In genomic region chr14:104665663-104666522, GRCh38 we compare ENCODE assay signal across 8 cellular contexts. TPM values are rescaled to one million over a fixed set of nuclear protein-coding genes. Genes with fewer than 3 reads are reported as not detected.
A peak's percentile ranks its signal among the peaks of the same experiment; 100 is the strongest.
DNase-seq lines count a peak whose midpoint lies in the region; ATAC-seq and TF ChIP-seq lines count a peak whose summit lies in the region.

No MANE protein-coding gene starts in this region.

- intact Hi-C loops in right lobe of liver (cut with DNase I) = no loop called here
- intact Hi-C loops in testis (cut with DNase I; ENCODE audit: low total_unique reads) = no loop called here

- H3K9me3 ChIP-seq in right lobe of liver (no peaks in the 10 kb centered on the region), testis (no peaks in the 10 kb centered on the region)

- H3K27ac ChIP-seq in right lobe of liver = no peak overlapping the region
- H3K27ac ChIP-seq in testis = peak overlapping the region; percentile 41 to 66

- ATAC-seq in right lobe of liver = peak; percentile 76 to 92 (median 86)
- ATAC-seq in HG03159 (IDR thresholded peaks at IDR 0.05; ENCODE audit: unreplicated experiment) = no peak
- no peak for ATAC-seq in HG03520 (IDR thresholded peaks at IDR 0.05; ENCODE audit: unreplicated experiment)

- in situ Hi-C loops in T47D (cut with HindIII; ENCODE audit: low pct_unique_long_range_greater_than_20kb, low sequenced_read_pairs) = no loop called here

- no peak overlapping the region for H3K4me3 ChIP-seq in right lobe of liver
- no peak overlapping the region for H3K4me3 ChIP-seq in testis

- TF ChIP-seq CTCF in GM12873 (IDR thresholded peaks at IDR 0.05; ENCODE audit: insufficient read depth, low read depth, low read length, missing control alignments) = peak; percentile 38
- TF ChIP-seq CTCF in right lobe of liver (IDR thresholded peaks at IDR 0.05) = peak; percentile 23 to 42 (median 36)
- peak; percentile 13 to 26 (median 25) for TF ChIP-seq CTCF in testis (IDR thresholded peaks at IDR 0.05)

- H3K36me3 ChIP-seq in right lobe of liver (no peaks in the 10 kb centered on the region), testis (ENCODE audit: low read depth, missing control alignments) (no peaks in the 10 kb centered on the region)

- H3K4me1 ChIP-seq in right lobe of liver = no peaks in the 10 kb centered on the region
- H3K4me1 ChIP-seq in testis = peaks cover 4% of the 10 kb centered on the region

- TF ChIP-seq POLR2A in right lobe of liver (IDR thresholded peaks at IDR 0.05) (no peak), testis (IDR thresholded peaks at IDR 0.05) (no peak)

- no peaks in the 10 kb centered on the region for H3K27me3 ChIP-seq in right lobe of liver
- no peaks in the 10 kb centered on the region for H3K27me3 ChIP-seq in testis

- DNase-seq in RPMI8226 (peak; percentile 46), T47D (ENCODE audit: low read depth in 1 of 2, low spot score in 1 of 2) (peak; percentile 72), right lobe of liver (peak; percentile 53 to 68 (median 61)), testis (peak; percentile 92), NCI-H82 (lab: John Stamatoyannopoulos, UW) (no peak)

- WGBS in right lobe of liver (ENCODE audit: insufficient coverage, low coverage, low lambda C conversion rate, missing lambda C conversion rate) = 26% methylated on average over 12 of the region's 27 CpGs
- 56 to 59% methylated on average over 21 to 27 of the region's 27 CpGs for WGBS in testis, 2 donors

RNA-seq across cellular contexts. Expression of gene INF2, which starts 23.5 kb away (rescaled TPM):
- total RNA-seq in right lobe of liver (10 to 100 TPM; 47.5 to 98.2 (median 71.4) TPM), testis (100 to 1,000 TPM; 244 to 328 TPM)
- polyA plus RNA-seq in testis (ENCODE audit: insufficient read depth, low read depth, low replicate concordance) = 50.5 TPM

RNA-seq across cellular contexts. Expression of gene ADSS1, which starts 58.1 kb away (rescaled TPM):
- total RNA-seq in right lobe of liver (10 to 100 TPM in 5 of 6 experiments, 1 to 10 TPM in 1; 8.1 to 50.5 (median 36.8) TPM), testis (10 to 100 TPM; 48.7 to 79.4 TPM)
- 79.6 TPM for polyA plus RNA-seq in testis (ENCODE audit: insufficient read depth, low read depth, low replicate concordance)

Comparison
In these comparisons a context has a peak if more than half of its experiments do, and no peak if none do; other contexts are left out.
1. ATAC-seq: peak in right lobe of liver (4 of 4); none in HG03159 (single experiment) and HG03520 (single experiment).
2. H3K27ac ChIP-seq: peak in testis (2 of 2); none in right lobe of liver (0 of 3).
3. Peak in every context shown above with its lines, with median percentiles within 50 percentile points of each other: CTCF ChIP-seq.